ENCODE assay signal across 27 cellular contexts in genomic region chr13:58992478-58993042, GRCh38.
DNase-seq lines count a peak whose midpoint lies in the region; ATAC-seq and TF ChIP-seq lines count a peak whose summit lies in the region.
"Had no signal": no experiment of that assay in that cellular context is flagged by ENCODE, and none has a peak within 500 bp of the region (broad histone marks: within the 10 kb centered on the region; RNA-seq: fewer than 3 reads in every experiment).

No MANE protein-coding gene starts in this region.

- H3K27ac ChIP-seq in epithelial cell of prostate: peak overlapping the region; percentile 62
- H3K27ac ChIP-seq: tibial artery had no signal

- DNase-seq in epithelial cell of prostate (ENCODE audit: low read depth, low spot score) (no peak), mesenteric fat pad (ENCODE audit: low spot score) (no peak), NCI-H748 treated with DMSO at 0.1 percent for 48 hours (lab: John Stamatoyannopoulos, UW) (no peak), dermis blood vessel endothelial cell (no peak), foreskin fibroblast (no peak)
- DNase-seq: activated CD4-positive, alpha-beta T cell treated with anti-CD3 and anti-CD28 coated beads, Interleukin-2, amount 50 U/mL, for 1 hour; activated gamma-delta T cell treated with Interleukin-2 at 50 U/mL for 16 hours; activated naive CD8-positive, alpha-beta T cell treated with anti-CD3 and anti-CD28 coated beads, Interleukin-2, amount 10 ng/mL, durations not matched to agents 7 days and 5 days; activated T-cell treated with anti-CD3 and anti-CD28 coated beads, Interleukin-2, amount 50 U/mL, for 4 hours; aorta; C1 segment of cervical spinal cord; effector CD8-positive, alpha-beta T cell; H9; KBM-7; MG63; naive thymus-derived CD4-positive, alpha-beta T cell; NCI-H1105 treated with DMSO at 0.1 percent for 48 hours; NCI-H1930; NCI-H524; nucleus accumbens; stimulated activated CD4-positive, alpha-beta T cell treated with anti-CD3 and anti-CD28 coated beads, Interleukin-4, amount 100 ng/mL, for 1 hour; T-cell; tibial artery had no signal

- no peak for TF ChIP-seq CTCF in foreskin fibroblast (IDR thresholded peaks at IDR 0.05; ENCODE audit: low read depth, low read length)

- ATAC-seq in GM21717 (IDR thresholded peaks at IDR 0.05; ENCODE audit: unreplicated experiment) (peak; percentile 75), HG03457 (IDR thresholded peaks at IDR 0.05; ENCODE audit: unreplicated experiment) (peak; percentile 69)
- ATAC-seq: activated T-cell treated with anti-CD3 and anti-CD28 coated beads, Interleukin-2, amount 50 U/mL, for 4 hours; naive thymus-derived CD4-positive, alpha-beta T cell; sciatic nerve; T-cell; WTC11 had no signal

- H3K4me3 ChIP-seq in foreskin fibroblast (ENCODE audit: low read depth in 1 of 2, low read length in 2 of 2): no peak overlapping the region
- H3K4me3 ChIP-seq: MG63, tibial artery had no signal
